Comparison of ENCODE assay signal across 20 cellular contexts in genomic region chr7:156585025-156585648, GRCh38. TPM values are rescaled to one million over a fixed set of nuclear protein-coding genes. Genes with fewer than 3 reads are reported as not detected.
"Had no signal": no experiment of that assay in that cellular context is flagged by ENCODE, and none has a peak within 500 bp of the region (broad histone marks: within the 10 kb centered on the region; RNA-seq: fewer than 3 reads in every experiment).

No MANE protein-coding gene starts in this region.

- H3K4me1 ChIP-seq: breast epithelium, esophagus squamous epithelium, gastrocnemius medialis, left lung, vagina had no signal

- H3K36me3 ChIP-seq: breast epithelium, esophagus squamous epithelium, gastrocnemius medialis, left lung had no signal

- H3K27me3 ChIP-seq: breast epithelium, esophagus squamous epithelium, gastrocnemius medialis, left lung, vagina had no signal

- H3K4me3 ChIP-seq: breast epithelium, esophagus squamous epithelium, gastrocnemius medialis, left lung, lung, vagina had no signal

- H3K27ac ChIP-seq: breast epithelium, esophagus squamous epithelium, gastrocnemius medialis, left lung, vagina had no signal

- DNase-seq: activated CD4-positive, alpha-beta T cell treated with anti-CD3 and anti-CD28 coated beads for 36 hours; activated CD4-positive, alpha-beta T cell treated with anti-CD3 and anti-CD28 coated beads, Interleukin-2, amount 50 U/mL, for 4 hours; activated CD8-positive, alpha-beta memory T cell treated with anti-CD3 and anti-CD28 coated beads for 24 hours; activated CD8-positive, alpha-beta memory T cell treated with anti-CD3 and anti-CD28 coated beads, Interleukin-2, amount 50 U/mL, for 4 hours; activated naive CD8-positive, alpha-beta T cell treated with anti-CD3 and anti-CD28 coated beads for 36 hours; activated T-cell treated with anti-CD3 and anti-CD28 coated beads, Interleukin-2, amount 50 U/mL, for 24 hours; esophagus squamous epithelium; gastrocnemius medialis; hippocampal formation; kidney glomerular epithelial cell; left lung; naive thymus-derived CD8-positive, alpha-beta T cell; retina; stimulated activated CD4-positive, alpha-beta T cell treated with anti-CD3 and anti-CD28 coated beads, Interleukin-2, amount 100 ng/mL, for 48 hours; stimulated activated CD8-positive, alpha-beta memory T cell treated with anti-CD3 and anti-CD28 coated beads, Interleukin-4, amount 100 ng/mL, for 48 hours; stimulated activated naive B cell treated with anti-CD40 and anti-IgM and Interleukin-4, amounts not matched to agents 10 μg/mL and 1 μg/mL and 100 μg/mL, for 72 hours; trophoblast cell had no signal

- H3K9me3 ChIP-seq: gastrocnemius medialis, vagina had no signal

RNA-seq across cellular contexts. Expression of gene RNF32, which starts 55.4 kb away (rescaled TPM):
- total RNA-seq: vagina had no signal
